17 cellular contexts compared by ENCODE assay signal in genomic region chr2:11514081-11514730, GRCh38. TPM values are rescaled to one million over a fixed set of nuclear protein-coding genes. Genes with fewer than 3 reads are reported as not detected.
DNase-seq lines count a peak whose midpoint lies in the region; ATAC-seq, FAIRE-seq and TF ChIP-seq lines count a peak whose summit lies in the region.
"Had no signal": no experiment of that assay in that cellular context is flagged by ENCODE, and none has a peak within 500 bp of the region (broad histone marks: within the 10 kb centered on the region; RNA-seq: fewer than 3 reads in every experiment).

No MANE protein-coding gene starts in this region.

- H2BK12ac ChIP-seq in H1 (ENCODE audit: low read depth, low read length), result no peak overlapping the region

- 0 out of 2 replicates have a peak overlapping the region, but pooled peaks have one; percentile 1 for H2BK5ac ChIP-seq in H1 (ENCODE audit: low read depth, low read length)

- H3K27ac Mint-ChIP-seq in GM23338, result no peak overlapping the region
- peak overlapping the region; percentile 89 for H3K27ac Mint-ChIP-seq in nephron progenitor cell
- H3K27ac Mint-ChIP-seq: CD8-positive, alpha-beta memory T cell; HFFc6 had no signal

- H3K4me1 ChIP-seq in GM23338 (ENCODE audit: insufficient read depth), result peaks cover 36% of the 10 kb centered on the region
- peaks cover 1 to 13% (median 12%) of the 10 kb centered on the region in 4 experiments; a peak in 5 of 7 replicates for H3K4me1 ChIP-seq in H1 (replicated peaks in 1 of 4; ENCODE audit: control insufficient read depth in 3 of 4, insufficient read depth in 4 of 4, low read length in 3 of 4)
- peaks cover 0 to 4% of the 10 kb centered on the region in 2 donors for H3K4me1 ChIP-seq in uterus
- H3K4me1 ChIP-seq: A549, Caco-2 had no signal

- DNase-seq in GM23338 (ENCODE audit: low spot score) (no peak), H1 (ENCODE audit: low read depth in 1 of 2, low spot score in 2 of 2) (no peak), nephron progenitor cell (no peak), uterus (no peak), left colon (no peak), MG63 (no peak), NCI-H1436 treated with DMSO at 0.1 percent for 48 hours (lab: John Stamatoyannopoulos, UW) (no peak)
- DNase-seq: Caco-2; CD8-positive, alpha-beta memory T cell; HCEC 1CT; HFFc6; KG1 had no signal

- no peak overlapping the region for H3K56ac ChIP-seq in H1 (replicated peaks; ENCODE audit: insufficient read length, low read depth, low read length)

- H3K79me2 ChIP-seq in GM23338 (replicated peaks; ENCODE audit: insufficient read depth) (peaks cover 65% of the 10 kb centered on the region), H1 (ENCODE audit: control insufficient read depth in 1 of 2, insufficient read depth in 2 of 2, low read length in 2 of 2) (peaks cover 0 to 12% of the 10 kb centered on the region in 2 experiments; a peak in 1 of 4 replicates)

- H3K23me2 ChIP-seq in H1 (ENCODE audit: low read depth, low read length), result peaks cover 3% of the 10 kb centered on the region; the same call in 1 of the 2 replicates

- H3K4me3 ChIP-seq in GM23338, result no peak overlapping the region
- H3K4me3 ChIP-seq in H1 (ENCODE audit: extremely low read depth in 1 of 4, insufficient read depth in 2 of 4, low read depth in 3 of 4, low read length in 4 of 4), result no peak overlapping the region
- H3K4me3 ChIP-seq in uterus, result no peak overlapping the region
- no peak overlapping the region for H3K4me3 ChIP-seq in MG63
- H3K4me3 ChIP-seq: A549, GM12878 had no signal

- no peaks in the 10 kb centered on the region for H3F3A ChIP-seq in GM23338 (replicated peaks; ENCODE audit: low read depth)

- H3K36me3 ChIP-seq in GM23338 (ENCODE audit: insufficient read depth) (no peaks in the 10 kb centered on the region), H1 (ENCODE audit: control insufficient read depth in 2 of 4, insufficient read depth in 4 of 4, low read length in 3 of 4) (no peaks in the 10 kb centered on the region), uterus (no peaks in the 10 kb centered on the region), MG63 (no peaks in the 10 kb centered on the region)

- no peak overlapping the region for H2BK15ac ChIP-seq in H1 (ENCODE audit: low read length)

- no peak for TF ChIP-seq EP300 in H1 (IDR thresholded peaks at IDR 0.05; ENCODE audit: borderline replicate concordance in 1 of 2, low read depth in 2 of 2, low read length in 2 of 2)

- POLR2A ChIA-PET in H1 (lab: Charles Lee; ENCODE audit: partially characterized antibody), result interaction anchor here (1.5 kb wide), 1 partner anchor 25 kb away, joined by 4 read pairs; no protein-coding TSS in a partner anchor

- H3K9me3 Mint-ChIP-seq in GM23338 (no peaks in the 10 kb centered on the region), nephron progenitor cell (peaks cover 21% of the 10 kb centered on the region)
- H3K9me3 Mint-ChIP-seq: HFFc6 had no signal

- peaks cover 8% of the 10 kb centered on the region for H3K79me1 ChIP-seq in H1 (ENCODE audit: low read depth, low read length)

- intact Hi-C loops in uterus (cut with DNase I; ENCODE audit: low total_unique reads) (no loop called here), left colon (cut with DNase I, micrococcal nuclease) (no loop called here)

- no peak for TF ChIP-seq POLR2A in H1 (IDR thresholded peaks at IDR 0.05; ENCODE audit: control extremely low read depth in 1 of 2, low read depth in 2 of 2, low read length in 2 of 2)
- no peak for TF ChIP-seq POLR2A in uterus (IDR thresholded peaks at IDR 0.05)

- peak overlapping the region; percentile 67 for H3K4me2 ChIP-seq in GM23338
- no peak overlapping the region for H3K4me2 ChIP-seq in H1 (ENCODE audit: insufficient read depth in 1 of 2, low read depth in 2 of 2, low read length in 2 of 2)
- H3K4me2 ChIP-seq: A549 had no signal

- no peak overlapping the region for H3K14ac ChIP-seq in H1 (ENCODE audit: insufficient read length)

- H4K8ac ChIP-seq in H1 (ENCODE audit: extremely low read depth, insufficient read depth, low read length), result no peak overlapping the region

- peak overlapping the region; percentile 6 for H3K4ac ChIP-seq in H1 (replicated peaks; ENCODE audit: insufficient read length, low read depth, low read length)

- H3K4me3 Mint-ChIP-seq in GM23338 (no peak overlapping the region; the same call in 2 of the 3 replicates), nephron progenitor cell (peak overlapping the region; percentile 39)
- H3K4me3 Mint-ChIP-seq: CD8-positive, alpha-beta memory T cell; HFFc6 had no signal

- no peak overlapping the region for H3K18ac ChIP-seq in H1 (ENCODE audit: extremely low read depth, low read length)

- H2AFZ ChIP-seq in GM23338 (no peak overlapping the region), H1 (ENCODE audit: low read length) (no peak overlapping the region)

- H3K27me3 Mint-ChIP-seq in GM23338 (ENCODE audit: insufficient read depth, low read depth, poor library complexity) (peaks cover 3% of the 10 kb centered on the region), nephron progenitor cell (ENCODE audit: low read depth, poor library complexity) (peaks cover 4% of the 10 kb centered on the region)

- no peak overlapping the region for H2BK120ac ChIP-seq in H1 (replicated peaks; ENCODE audit: low read depth, low read length)

- H3K27me3 ChIP-seq in GM23338 (ENCODE audit: insufficient read depth) (no peaks in the 10 kb centered on the region), H1 (replicated peaks in 1 of 4; ENCODE audit: control insufficient read depth in 3 of 4, extremely low read depth in 1 of 4, insufficient read depth in 3 of 4, low read length in 3 of 4) (no peaks in the 10 kb centered on the region), uterus (no peaks in the 10 kb centered on the region), MG63 (no peaks in the 10 kb centered on the region)

- H3K9me3 ChIP-seq in H1 (ENCODE audit: insufficient read depth in 2 of 2, low read depth in 1 of 2, low read length in 1 of 2) (no peaks in the 10 kb centered on the region), uterus (no peaks in the 10 kb centered on the region), MG63 (no peaks in the 10 kb centered on the region)
- H3K9me3 ChIP-seq: A549, Caco-2 had no signal

- CTCF ChIA-PET in H1 (lab: Charles Lee; ENCODE audit: partially characterized antibody), result interaction anchor here (0.7 to 5.2 kb wide), 8 partner anchors 20 to 270 kb away, joined by 3 to 27 read pairs (median 4); partner anchors contain the start of gene GREB1

- no peak for TF ChIP-seq RAD21 in H1 (IDR thresholded peaks at IDR 0.05 in 1 of 2, conservative IDR thresholded peaks at IDR 0.05 in 1 of 2; ENCODE audit: low read depth in 2 of 2, low read length in 2 of 2)

- FAIRE-seq in H1 (lab: Jason Lieb, UNC), result no peak
- FAIRE-seq: A549, GM12878 had no signal

- 85% methylated on average over 3 of the region's 3 CpGs; no CpG with 5 or more reads in 1 of the 2 experiments for WGBS in H1 (ENCODE audit: extremely low coverage in 1 of 2, insufficient coverage in 1 of 2, insufficient read length in 1 of 2, insufficient replicate concordance in 2 of 2, low coverage in 1 of 2, low lambda C conversion rate in 2 of 2, missing lambda C conversion rate in 1 of 2), 2 experiments

- H3K9ac ChIP-seq in H1 (replicated peaks in 1 of 4; ENCODE audit: extremely low read depth in 1 of 4, low read depth in 3 of 4, low read length in 3 of 4), result no peak overlapping the region

- H4K20me1 ChIP-seq in GM23338 (replicated peaks; ENCODE audit: insufficient read depth) (peaks cover 3% of the 10 kb centered on the region), H1 (replicated peaks in 1 of 2; ENCODE audit: control insufficient read depth in 1 of 2, insufficient read depth in 2 of 2, low read length in 2 of 2) (peaks cover 0 to 6% of the 10 kb centered on the region in 2 experiments)

- ATAC-seq in GM23338 (no peak), left colon (no peak)
- ATAC-seq: A549, GM12878 had no signal

- peaks cover 16% of the 10 kb centered on the region; the same call in 1 of the 2 replicates for H3K9me2 ChIP-seq in GM23338 (ENCODE audit: insufficient read depth)

- H4K5ac ChIP-seq in H1 (ENCODE audit: insufficient read length, low read depth, low read length), result no peak overlapping the region

- H3K23ac ChIP-seq in H1 (ENCODE audit: insufficient read length), result no peak overlapping the region

- TF ChIP-seq CTCF in GM23338 (conservative IDR thresholded peaks at IDR 0.05; ENCODE audit: low read depth in 2 of 2), result no peak
- no peak for TF ChIP-seq CTCF in H1 (IDR thresholded peaks at IDR 0.05; ENCODE audit: control extremely low read depth in 1 of 3, insufficient read depth in 1 of 3, low read depth in 1 of 3, low read length in 3 of 3)
- no peak for TF ChIP-seq CTCF in nephron progenitor cell (IDR thresholded peaks at IDR 0.05)
- TF ChIP-seq CTCF in uterus (IDR thresholded peaks at IDR 0.05), result no peak

- H2BK20ac ChIP-seq in H1 (ENCODE audit: low read length), result no peak overlapping the region

- H3K27ac ChIP-seq in GM23338 (ENCODE audit: low read depth) (no peak overlapping the region), H1 (ENCODE audit: low read depth, low read length) (no peak overlapping the region), uterus (peak overlapping the region; percentile 82 to 89)
- H3K27ac ChIP-seq: A549 had no signal

- H3K4me1 Mint-ChIP-seq in GM23338, result peaks cover 51% of the 10 kb centered on the region
- peaks cover 62% of the 10 kb centered on the region for H3K4me1 Mint-ChIP-seq in nephron progenitor cell
- H3K4me1 Mint-ChIP-seq: CD8-positive, alpha-beta memory T cell had no signal

- no peak overlapping the region for H2AK5ac ChIP-seq in H1 (ENCODE audit: low read depth, low read length)

- H3K36me3 Mint-ChIP-seq in GM23338 (ENCODE audit: low read depth) (no peaks in the 10 kb centered on the region), nephron progenitor cell (ENCODE audit: low read depth) (peaks cover 41% of the 10 kb centered on the region)
- H3K36me3 Mint-ChIP-seq: CD8-positive, alpha-beta memory T cell; IgD-negative memory B cell had no signal

- H4K91ac ChIP-seq in H1 (replicated peaks; ENCODE audit: insufficient read length, low read length), result no peak overlapping the region

RNA-seq across cellular contexts. Expression of gene GREB1, which starts 19.6 kb away (rescaled TPM):
- 35.0 and 36.5 TPM in 2 replicates for total RNA-seq in GM23338 (2014; rRNA removed; shearing (Covaris generic))
- polyA plus RNA-seq in GM23338 (2016; fragmentation: Nextera tagmentation; extraction: Ambion mirVana) (12.0 and 12.2 TPM in 2 replicates), H1 (2011; rRNA removed) (7.9 and 13.8 TPM in 2 replicates)
- total RNA-seq in H1 (2021; fragmentation: NEBNext Ultra II Directional; extraction: Animal tissue kit (Norgen Biotek cat#: 25700)), result 41.7 and 43.4 TPM in 2 replicates
- polyA plus RNA-seq in H1 (2011; cell fraction: cytosol; rRNA removed), result 9.9 TPM
- polyA plus RNA-seq in H1 (2011; cell fraction: nucleus; rRNA removed), result 22.7 TPM
- polyA plus RNA-seq in H1 (2012, experiment 1 of 2), result 14.3 to 18.0 TPM (median 16.3 TPM) in 4 replicates
- 8.5 TPM for polyA plus RNA-seq in H1 (2012, experiment 2 of 2)
- polyA plus RNA-seq in H1 (2013, experiment 1 of 2), result 16.9 TPM
- polyA plus RNA-seq in H1 (2013, experiment 2 of 2), result 15.7 TPM
- polyA minus RNA-seq in H1 (2011; rRNA and poly(A)+ RNA removed), result 23.1 and 26.4 TPM in 2 replicates
- polyA minus RNA-seq in H1 (2011; cell fraction: cytosol; rRNA and poly(A)+ RNA removed), result 13.1 TPM
- polyA minus RNA-seq in H1 (2011; cell fraction: nucleus; rRNA and poly(A)+ RNA removed), result 21.8 TPM
- total RNA-seq in uterus (100 to 1,000 TPM in 2 of 4 donors, 10 to 100 TPM in 2; 20.3 to 166 (median 78.8) TPM), left colon (1 to 10 TPM in 1 of 2 donors, under 1 TPM in 1; 0.85 to 2.0 TPM)
- 2.7 and 3.1 TPM in 2 replicates for total RNA-seq in MG63 (2014; rRNA removed; shearing (Covaris generic); ENCODE audit: low replicate concordance)
- total RNA-seq: HT-29 had no signal
- polyA plus RNA-seq: BJ, IgD-negative memory B cell had no signal

RNA-seq across cellular contexts. Expression of gene E2F6, which starts 48.2 kb away (rescaled TPM):
- 20.7 and 30.2 TPM in 2 replicates for total RNA-seq in GM23338 (2014; rRNA removed; shearing (Covaris generic))
- 11.9 and 16.9 TPM in 2 replicates for polyA plus RNA-seq in GM23338 (2016; fragmentation: Nextera tagmentation; extraction: Ambion mirVana)
- total RNA-seq in H1 (2021; fragmentation: NEBNext Ultra II Directional; extraction: Animal tissue kit (Norgen Biotek cat#: 25700)), result 14.9 and 15.6 TPM in 2 replicates
- polyA plus RNA-seq in H1 (2011; rRNA removed), result 3.8 and 8.3 TPM in 2 replicates
- 7.3 TPM for polyA plus RNA-seq in H1 (2011; cell fraction: cytosol; rRNA removed)
- polyA plus RNA-seq in H1 (2011; cell fraction: nucleus; rRNA removed), result 5.7 TPM
- 11.0 to 11.9 TPM (median 11.2 TPM) in 4 replicates for polyA plus RNA-seq in H1 (2012, experiment 1 of 2)
- polyA plus RNA-seq in H1 (2012, experiment 2 of 2), result 6.1 TPM
- 8.0 TPM for polyA plus RNA-seq in H1 (2013, experiment 1 of 2)
- 7.7 TPM for polyA plus RNA-seq in H1 (2013, experiment 2 of 2)
- 6.8 and 9.7 TPM in 2 replicates for polyA minus RNA-seq in H1 (2011; rRNA and poly(A)+ RNA removed)
- 5.4 TPM for polyA minus RNA-seq in H1 (2011; cell fraction: cytosol; rRNA and poly(A)+ RNA removed)
- polyA minus RNA-seq in H1 (2011; cell fraction: nucleus; rRNA and poly(A)+ RNA removed), result 11.4 TPM
- 10 to 100 TPM; 10.2 to 25.0 (median 20.7) TPM for total RNA-seq in uterus
- 1 to 10 TPM; 5.2 to 6.5 TPM for total RNA-seq in left colon
- 20.8 and 29.4 TPM in 2 replicates for total RNA-seq in MG63 (2014; rRNA removed; shearing (Covaris generic); ENCODE audit: low replicate concordance)

Comparison
In these comparisons a context has a peak if more than half of its experiments do, and no peak if none do; other contexts are left out.
1. H3K27ac ChIP-seq: peak in uterus (2 of 2); none in GM23338 (single experiment) and H1 (single experiment).